ENCODE assay signal across 22 cellular contexts in genomic region chr1:42037586-42037985, GRCh38.
"Had no signal": no experiment of that assay in that cellular context is flagged by ENCODE, and none has a peak within 500 bp of the region (broad histone marks: within the 10 kb centered on the region; RNA-seq: fewer than 3 reads in every experiment).

No MANE protein-coding gene starts in this region.

- H3K4me1 ChIP-seq: foreskin keratinocyte had no signal

- H3K4me3 ChIP-seq: coronary artery, dorsolateral prefrontal cortex, esophagus muscularis mucosa, gastroesophageal sphincter, heart left ventricle, hepatocyte, left lung, lower lobe of right lung, mucosa of descending colon had no signal

- H3K27ac ChIP-seq: coronary artery, dorsolateral prefrontal cortex, esophagus muscularis mucosa, foreskin keratinocyte, gastroesophageal sphincter, heart left ventricle, hepatocyte, left lung, lower lobe of right lung had no signal

- DNase-seq: dermis blood vessel endothelial cell; dorsolateral prefrontal cortex; effector CD4-positive, alpha-beta T cell; effector memory CD4-positive, alpha-beta T cell; foreskin keratinocyte; heart left ventricle; hypothalamus; immature natural killer cell; islet precursor cell; kidney; kidney glomerular epithelial cell; left colon; left lung; left ventricle myocardium superior; lower lobe of right lung; mesenchymal stem cell; mucosa of descending colon; naive B cell had no signal

- H3K9me3 ChIP-seq: esophagus muscularis mucosa, gastroesophageal sphincter, heart left ventricle, left lung, lower lobe of right lung, mucosa of descending colon had no signal

- H3K36me3 ChIP-seq: esophagus muscularis mucosa, gastroesophageal sphincter, heart left ventricle, left lung, lower lobe of right lung had no signal

- H3K27me3 ChIP-seq: dorsolateral prefrontal cortex, esophagus muscularis mucosa, gastroesophageal sphincter, heart left ventricle, left lung had no signal
